ENCODE assay signal across 8 cellular contexts in the genomic region with DNA sequence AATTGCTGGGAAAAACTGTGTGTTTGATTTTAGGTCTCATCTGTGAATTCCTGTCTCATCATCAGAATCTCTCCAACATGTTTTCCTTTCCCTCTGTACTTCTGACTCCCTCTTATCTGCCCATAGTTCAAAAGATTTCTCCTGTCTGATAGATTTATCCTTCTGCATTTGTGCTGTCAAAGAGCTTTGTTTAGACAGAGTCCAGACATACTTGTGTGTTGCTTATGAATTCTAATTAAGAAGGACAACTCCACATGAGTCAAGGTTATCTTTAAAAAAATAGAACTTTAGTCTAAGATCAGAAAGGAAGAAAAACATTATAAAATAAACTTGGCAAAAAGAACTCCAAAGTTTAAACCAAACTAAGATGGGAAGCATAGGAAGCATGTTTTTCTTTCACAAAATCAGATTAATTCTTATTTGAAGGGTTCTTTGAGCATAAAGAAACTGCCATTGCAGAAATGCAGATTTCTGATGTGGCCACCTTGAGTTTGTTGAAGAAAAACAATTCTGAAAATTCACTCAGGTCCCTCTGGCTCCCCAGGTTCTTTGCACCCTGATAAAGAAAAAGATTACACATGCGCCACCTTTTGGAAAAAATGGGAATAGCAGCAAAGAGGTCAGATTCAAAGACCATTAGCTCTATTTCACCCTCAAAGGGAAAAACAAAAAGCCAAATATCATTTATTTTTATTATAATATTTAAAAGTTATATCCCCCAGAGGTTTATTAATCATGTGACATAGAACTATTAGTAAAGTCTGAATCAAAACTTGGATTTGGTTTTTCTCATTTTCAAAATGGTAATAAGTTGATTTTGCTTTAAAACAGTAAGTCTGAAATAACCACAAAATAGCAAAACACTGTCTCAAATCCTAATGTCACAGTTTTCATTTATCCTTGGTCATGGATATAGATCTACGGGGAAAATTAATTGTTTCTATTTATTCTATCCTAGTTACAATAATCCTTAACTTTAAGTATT.
DNase-seq lines count a peak whose midpoint lies in the region; ATAC-seq and TF ChIP-seq lines count a peak whose summit lies in the region.

No MANE protein-coding gene starts in this region.

- no peaks in the 10 kb centered on the region for H3K27me3 ChIP-seq in CD8-positive, alpha-beta T cell (ENCODE audit: insufficient read depth, low read length)
- H3K27me3 ChIP-seq in colonic mucosa (no peaks in the 10 kb centered on the region), lower lobe of right lung (ENCODE audit: low read depth) (no peaks in the 10 kb centered on the region)

- no peaks in the 10 kb centered on the region for H3K36me3 ChIP-seq in CD8-positive, alpha-beta T cell (ENCODE audit: insufficient read depth, low read length)
- H3K36me3 ChIP-seq in colonic mucosa (no peaks in the 10 kb centered on the region), lower lobe of right lung (no peaks in the 10 kb centered on the region)

- intact Hi-C loops in CD8-positive, alpha-beta T cell (cut with DNase I, micrococcal nuclease), result loop anchor here (5.0 to 10.0 kb wide), 4 partner anchors 344 to 1854 kb away; no protein-coding TSS in a partner anchor
- intact Hi-C loops in colonic mucosa (cut with DNase I) (loop anchor here (5.0 kb wide), 1 partner anchor 149 kb away; no protein-coding TSS in a partner anchor), lower lobe of right lung (cut with DNase I) (loop anchor here (10.0 kb wide), 1 partner anchor 152 kb away; no protein-coding TSS in a partner anchor)

- no peaks in the 10 kb centered on the region for H3K4me1 Mint-ChIP-seq in CD8-positive, alpha-beta T cell (ENCODE audit: low read depth)
- H3K4me1 Mint-ChIP-seq in T-helper 17 cell, result no peaks in the 10 kb centered on the region
- H3K4me1 Mint-ChIP-seq in stimulated activated naive CD8-positive, alpha-beta T cell treated with anti-CD3 and anti-CD28 coated beads, Interleukin-15, amount 100 ng/mL, for 72 hours, result no peaks in the 10 kb centered on the region

- POLR2A ChIA-PET in CD8-positive, alpha-beta T cell (lab: Charles Lee), result no interaction called here

- ATAC-seq in CD8-positive, alpha-beta T cell, result no peak
- ATAC-seq in GM18870 (IDR thresholded peaks at IDR 0.05; ENCODE audit: unreplicated experiment), result peak; percentile 64
- ATAC-seq in T-helper 17 cell, result peak; percentile 50
- ATAC-seq in lower lobe of right lung, result peak in 1 of 2 donors; percentile 71
- no peak for ATAC-seq in stimulated activated naive CD8-positive, alpha-beta T cell treated with anti-CD3 and anti-CD28 coated beads, Interleukin-15, amount 100 ng/mL, for 72 hours

- no peak overlapping the region for H3K9ac ChIP-seq in colonic mucosa (ENCODE audit: low read depth in 2 of 2, low read length in 2 of 2)

- no peak overlapping the region for H3K27ac ChIP-seq in CD8-positive, alpha-beta T cell (ENCODE audit: low read depth, low read length)
- H3K27ac ChIP-seq in colonic mucosa (peak overlapping the region; percentile 3), lower lobe of right lung (peak overlapping the region; percentile 32)

- H3K9me3 ChIP-seq in CD8-positive, alpha-beta T cell (ENCODE audit: low read length), result no peaks in the 10 kb centered on the region
- no peaks in the 10 kb centered on the region for H3K9me3 ChIP-seq in T-helper 17 cell (ENCODE audit: control insufficient read depth, low read length, poor library complexity, severe bottlenecking)
- H3K9me3 ChIP-seq in colonic mucosa, result no peaks in the 10 kb centered on the region
- no peaks in the 10 kb centered on the region for H3K9me3 ChIP-seq in lower lobe of right lung

- peaks cover 6% of the 10 kb centered on the region for H3K27me3 Mint-ChIP-seq in CD8-positive, alpha-beta T cell (ENCODE audit: low read depth)
- H3K27me3 Mint-ChIP-seq in T-helper 17 cell, result peaks cover 11% of the 10 kb centered on the region
- H3K27me3 Mint-ChIP-seq in stimulated activated naive CD8-positive, alpha-beta T cell treated with anti-CD3 and anti-CD28 coated beads, Interleukin-15, amount 100 ng/mL, for 72 hours, result peaks cover 4% of the 10 kb centered on the region

- no peak overlapping the region for H3K4me3 Mint-ChIP-seq in CD8-positive, alpha-beta T cell
- H3K4me3 Mint-ChIP-seq in T-helper 17 cell, result no peak overlapping the region
- H3K4me3 Mint-ChIP-seq in stimulated activated naive CD8-positive, alpha-beta T cell treated with anti-CD3 and anti-CD28 coated beads, Interleukin-15, amount 100 ng/mL, for 72 hours, result no peak overlapping the region

- H3K36me3 Mint-ChIP-seq in CD8-positive, alpha-beta T cell, result no peaks in the 10 kb centered on the region
- H3K36me3 Mint-ChIP-seq in T-helper 17 cell (ENCODE audit: low read depth), result peaks cover under 1% of the 10 kb centered on the region

- H3K27ac Mint-ChIP-seq in CD8-positive, alpha-beta T cell, result no peak overlapping the region
- H3K27ac Mint-ChIP-seq in T-helper 17 cell, result no peak overlapping the region
- no peak overlapping the region for H3K27ac Mint-ChIP-seq in stimulated activated naive CD8-positive, alpha-beta T cell treated with anti-CD3 and anti-CD28 coated beads, Interleukin-15, amount 100 ng/mL, for 72 hours

- no peak overlapping the region for H3K4me3 ChIP-seq in CD8-positive, alpha-beta T cell (ENCODE audit: low read depth, low read length)
- no peak overlapping the region for H3K4me3 ChIP-seq in colonic mucosa
- no peak overlapping the region for H3K4me3 ChIP-seq in lower lobe of right lung

- CTCF ChIA-PET in CD8-positive, alpha-beta T cell (lab: Charles Lee), result interaction anchor here (0.6 to 1.1 kb wide), 5 partner anchors 9 to 391 kb away, joined by 3 to 6 read pairs (median 4); no protein-coding TSS in a partner anchor

- DNase-seq in CD8-positive, alpha-beta T cell, result peak in 5 of 7 experiments; percentile 0 to 47 (median 19)
- peak; percentile 8 for DNase-seq in HuH-7 (ENCODE audit: low spot score)
- DNase-seq in T-helper 17 cell, result peak in 1 of 3 donors; percentile 30
- peak; percentile 69 for DNase-seq in colonic mucosa
- DNase-seq in lower lobe of right lung, result no peak
- DNase-seq in stimulated activated naive CD8-positive, alpha-beta T cell treated with anti-CD3 and anti-CD28 coated beads, Interleukin-15, amount 100 ng/mL, for 72 hours, result peak; percentile 10 to 44
- no peak for DNase-seq in cerebellar nuclear complex (lab: John Stamatoyannopoulos, UW)

- TF ChIP-seq CTCF in CD8-positive, alpha-beta T cell (IDR thresholded peaks at IDR 0.05), result peak; percentile 89
- TF ChIP-seq CTCF in colonic mucosa (IDR thresholded peaks at IDR 0.05) (peak; percentile 66), lower lobe of right lung (IDR thresholded peaks at IDR 0.05) (peak; percentile 80)

- no peaks in the 10 kb centered on the region for H3K9me3 Mint-ChIP-seq in CD8-positive, alpha-beta T cell
- H3K9me3 Mint-ChIP-seq in stimulated activated naive CD8-positive, alpha-beta T cell treated with anti-CD3 and anti-CD28 coated beads, Interleukin-15, amount 100 ng/mL, for 72 hours, result no peaks in the 10 kb centered on the region

- H3K4me1 ChIP-seq in CD8-positive, alpha-beta T cell (ENCODE audit: insufficient read depth, low read length), result no peaks in the 10 kb centered on the region
- H3K4me1 ChIP-seq in colonic mucosa (no peaks in the 10 kb centered on the region), lower lobe of right lung (no peaks in the 10 kb centered on the region)

Comparison
In these comparisons a context has a peak if more than half of its experiments do, and no peak if none do; other contexts are left out.
1. ATAC-seq: peak in GM18870 (single experiment) and T-helper 17 cell (single experiment); none in CD8-positive, alpha-beta T cell (single experiment) and stimulated activated naive CD8-positive, alpha-beta T cell treated with anti-CD3 and anti-CD28 coated beads, Interleukin-15, amount 100 ng/mL, for 72 hours (single experiment).
2. DNase-seq: peak in CD8-positive, alpha-beta T cell (5 of 7), HuH-7 (single experiment), colonic mucosa (single experiment) and stimulated activated naive CD8-positive, alpha-beta T cell treated with anti-CD3 and anti-CD28 coated beads, Interleukin-15, amount 100 ng/mL, for 72 hours (2 of 2); none in lower lobe of right lung (single experiment) and cerebellar nuclear complex (0 of 2).
3. Peak in every context shown above with its lines, with median percentiles within 50 percentile points of each other: CTCF ChIP-seq.